ENCODE assay signal across 24 cellular contexts in genomic region chr2:9076755-9077154, GRCh38.
"Had no signal": no experiment of that assay in that cellular context is flagged by ENCODE, and none has a peak within 500 bp of the region (broad histone marks: within the 10 kb centered on the region; RNA-seq: fewer than 3 reads in every experiment).

No MANE protein-coding gene starts in this region.

- H3K27ac ChIP-seq: PC-9 had no signal

- H3K4me1 Mint-ChIP-seq: activated naive CD4-positive, alpha-beta T cell treated with anti-CD3 and anti-CD28 coated beads, Interleukin-2, amount 50 U/mL, for 24 hours; T-helper 17 cell had no signal

- H2AFZ ChIP-seq: PC-9 had no signal

- H3K4me3 ChIP-seq: PC-9 had no signal

- H3K4me2 ChIP-seq: PC-9 had no signal

- H3K27ac Mint-ChIP-seq: activated CD8-positive, alpha-beta T cell treated with anti-CD3 and anti-CD28 coated beads, Interleukin-2, amount 10 ng/mL, durations not matched to agents 7 days and 5 days; activated naive CD4-positive, alpha-beta T cell treated with anti-CD3 and anti-CD28 coated beads, Interleukin-2, amount 50 U/mL, for 24 hours; activated T-cell treated with anti-CD3 and anti-CD28 coated beads, Interleukin-2, amount 50 U/mL, for 24 hours; activated T-helper 1 cell treated with anti-CD3 and anti-CD28 coated beads, Interleukin-12 subunit alpha, Interleukin-12 subunit beta, Interleukin-2, Interleukin-4 antibody, amounts not matched to agents 30 ng/mL and 10 ng/mL and 1 ng/mL, durations not matched to agents 14 hours and 24 hours and 36 hours; T-helper 17 cell; WTC11 had no signal

- H3K4me3 Mint-ChIP-seq: activated CD8-positive, alpha-beta T cell treated with anti-CD3 and anti-CD28 coated beads, Interleukin-2, amount 10 ng/mL, durations not matched to agents 7 days and 5 days; activated naive CD4-positive, alpha-beta T cell treated with anti-CD3 and anti-CD28 coated beads, Interleukin-2, amount 50 U/mL, for 24 hours; activated T-cell treated with anti-CD3 and anti-CD28 coated beads, Interleukin-2, amount 50 U/mL, for 24 hours; activated T-helper 1 cell treated with anti-CD3 and anti-CD28 coated beads, Interleukin-12 subunit alpha, Interleukin-12 subunit beta, Interleukin-2, Interleukin-4 antibody, amounts not matched to agents 30 ng/mL and 10 ng/mL and 1 ng/mL, durations not matched to agents 14 hours and 24 hours and 36 hours; T-helper 17 cell; WTC11 had no signal

- DNase-seq: activated CD4-positive, alpha-beta T cell treated with anti-CD3 and anti-CD28 coated beads for 48 hours; activated CD4-positive, alpha-beta T cell treated with anti-CD3 and anti-CD28 coated beads, Interleukin-2, amount 50 U/mL, for 4 hours; activated CD4-positive, CD25-positive, alpha-beta regulatory T cell treated with anti-CD3 and anti-CD28 coated beads, Interleukin-2, amount 50 U/mL, for 72 hours; activated CD8-positive, alpha-beta memory T cell treated with anti-CD3 and anti-CD28 coated beads, Interleukin-2, amount 50 U/mL, for 48 hours; activated CD8-positive, alpha-beta T cell treated with anti-CD3 and anti-CD28 coated beads, Interleukin-2, amount 10 ng/mL, durations not matched to agents 7 days and 5 days; activated effector memory CD4-positive, alpha-beta T cell treated with Interleukin-2 at 50 U/mL for 16 hours; activated naive CD4-positive, alpha-beta T cell; activated T-cell treated with anti-CD3 and anti-CD28 coated beads, Interleukin-2, amount 50 U/mL, for 24 hours; aorta; central memory CD4-positive, alpha-beta T cell; MM.1S; NCI-H1105; NCI-H1436; NCI-H187; NCI-H2081; NCI-H446; NCI-H524; PC-9; SHP77 treated with DMSO at 0.1 percent for 48 hours; T-helper 17 cell; T-helper 9 cell had no signal

- H3K36me3 Mint-ChIP-seq: activated naive CD4-positive, alpha-beta T cell treated with anti-CD3 and anti-CD28 coated beads, Interleukin-2, amount 50 U/mL, for 24 hours had no signal

- ATAC-seq: activated CD8-positive, alpha-beta T cell treated with anti-CD3 and anti-CD28 coated beads, Interleukin-2, amount 10 ng/mL, durations not matched to agents 7 days and 5 days; T-helper 17 cell; WTC11 had no signal
